ENCODE assay signal across 18 cellular contexts in genomic region chr15:63134245-63134644, GRCh38. TPM values are rescaled to one million over a fixed set of nuclear protein-coding genes. Genes with fewer than 3 reads are reported as not detected.
A peak's percentile ranks its signal among the peaks of the same experiment; 100 is the strongest.
DNase-seq lines count a peak whose midpoint lies in the region; ATAC-seq, FAIRE-seq and TF ChIP-seq lines count a peak whose summit lies in the region.
"Had no signal": no experiment of that assay in that cellular context is flagged by ENCODE, and none has a peak within 500 bp of the region (broad histone marks: within the 10 kb centered on the region; RNA-seq: fewer than 3 reads in every experiment).

No MANE protein-coding gene starts in this region.

- H3K36me3 Mint-ChIP-seq in osteocyte (ENCODE audit: unreplicated experiment) = peaks cover 14% of the 10 kb centered on the region

- no peak for DNase-seq in A549 (ENCODE audit: low read depth in 1 of 2, low spot score in 1 of 2)
- no peak for DNase-seq in epithelial cell of prostate (ENCODE audit: low read depth, low spot score)
- no peak for DNase-seq in osteocyte (ENCODE audit: extremely low spot score, unreplicated experiment)
- DNase-seq in NCI-H526 (lab: John Stamatoyannopoulos, UW) = no peak
- DNase-seq in nucleus accumbens (lab: John Stamatoyannopoulos, UW) = no peak
- no peak for DNase-seq in D721Med (ENCODE audit: insufficient read length, low spot score)
- no peak for DNase-seq in stimulated activated naive CD4-positive, alpha-beta T cell (lab: John Stamatoyannopoulos, UW)
- DNase-seq: 8988T; activated CD4-positive, CD25-positive, alpha-beta regulatory T cell treated with anti-CD3 and anti-CD28 coated beads, Interleukin-2, amount 50 U/mL, for 72 hours; amygdala; KG1; NCI-H526 treated with DMSO at 0.1 percent for 48 hours; occipital lobe; right lobe of liver; stimulated activated CD4-positive, alpha-beta T cell treated with anti-CD3 and anti-CD28 coated beads, Interleukin-2, amount 100 ng/mL, for 24 hours had no signal

- FAIRE-seq in A549 (lab: Jason Lieb, UNC) (no peak), D721Med (lab: Jason Lieb, UNC) (no peak)

- peaks cover 40% of the 10 kb centered on the region for H3K4me1 ChIP-seq in A549
- H3K4me1 ChIP-seq: right lobe of liver had no signal

- H3K9me3 Mint-ChIP-seq in osteocyte (ENCODE audit: unreplicated experiment) = no peaks in the 10 kb centered on the region
- H3K9me3 Mint-ChIP-seq: T-helper 2 cell treated with Interferon-gamma antibody and Interleukin-4, amounts not matched to agents 5 μg/mL and 100 μg/mL, for 36 hours had no signal

- H3K27me3 Mint-ChIP-seq in osteocyte (ENCODE audit: unreplicated experiment) = no peaks in the 10 kb centered on the region

- ATAC-seq in A549 (peak; percentile 46 to 57; a peak in 3 of 6 replicates), SK-N-SH treated with all-trans-retinoic acid at 6 μM for 48 hours (peak; percentile 68)

- WGBS in A549 (ENCODE audit: missing lambda C conversion rate) = 93% methylated on average over 1 of the region's 1 CpG

- TF ChIP-seq POLR2A in A549 (IDR thresholded peaks at IDR 0.05; ENCODE audit: low read length) = no peak

- peak overlapping the region; percentile 38 to 69; a peak in 5 of 6 replicates for H3K27ac ChIP-seq in A549
- H3K27ac ChIP-seq in epithelial cell of prostate = peak overlapping the region; percentile 93
- H3K27ac ChIP-seq: right lobe of liver had no signal

- POLR2A ChIA-PET in A549 (lab: Yijun Ruan, JAX) = interaction anchor here (3.9 kb wide), 1 partner anchor 23 kb away, joined by 18 read pairs; the partner anchor contains the start of gene RPS27L

- CTCF ChIA-PET in A549 (lab: Yijun Ruan, JAX) = interaction anchor here (0.6 to 4.1 kb wide), 6 partner anchors 9 to 1265 kb away, joined by 3 to 20 read pairs (median 4); no protein-coding TSS in a partner anchor

- peak overlapping the region; percentile 20; the same call in 2 of the 3 replicates for H3K4me2 ChIP-seq in A549

- no peak overlapping the region for H3K4me3 ChIP-seq in A549
- H3K4me3 ChIP-seq: BLaER1 treated with 17β-estradiol and CSF1 and Interleukin-3, amounts not matched to agents 10 nM and 100 nM; right lobe of liver had no signal

- TF ChIP-seq CTCF in A549 (IDR thresholded peaks at IDR 0.05) (no peak), osteocyte (IDR thresholded peaks at IDR 0.05) (no peak), D721Med (IDR thresholded peaks at IDR 0.05; ENCODE audit: insufficient read depth, missing control alignments) (no peak)

- no peak overlapping the region for H3K4me3 Mint-ChIP-seq in osteocyte (ENCODE audit: unreplicated experiment)
- H3K4me3 Mint-ChIP-seq: T-helper 2 cell treated with Interferon-gamma antibody and Interleukin-4, amounts not matched to agents 5 μg/mL and 100 μg/mL, for 36 hours had no signal

- no peak for TF ChIP-seq EP300 in A549 (IDR thresholded peaks at IDR 0.05)

- peaks cover 35% of the 10 kb centered on the region for H3K4me1 Mint-ChIP-seq in osteocyte (ENCODE audit: unreplicated experiment)

- H3K27ac Mint-ChIP-seq in osteocyte (ENCODE audit: unreplicated experiment) = peak overlapping the region; percentile 73
- H3K27ac Mint-ChIP-seq: T-helper 2 cell treated with Interferon-gamma antibody and Interleukin-4, amounts not matched to agents 5 μg/mL and 100 μg/mL, for 36 hours had no signal

- no peak for TF ChIP-seq RAD21 in A549 (conservative IDR thresholded peaks at IDR 0.05 in 1 of 2, IDR thresholded peaks at IDR 0.05 in 1 of 2)

- no peaks in the 10 kb centered on the region for H3K9me3 ChIP-seq in A549
- H3K9me3 ChIP-seq: BLaER1 treated with 17β-estradiol and CSF1 and Interleukin-3, amounts not matched to agents 10 nM and 100 nM; right lobe of liver had no signal

TF ChIP-seq in A549, 52 proteins besides CTCF, POLR2A, EP300 and RAD21:
- no peak for TF ChIP-seq RCOR1 (IDR thresholded peaks at IDR 0.05; ENCODE audit: low read depth, low read length)
- TF ChIP-seq SREBF2 (IDR thresholded peaks at IDR 0.05) = no peak
- TF ChIP-seq HMGXB4 (CRISPR knock-in tag; IDR thresholded peaks at IDR 0.05; ENCODE audit: borderline replicate concordance) = no peak
- no peak for TF ChIP-seq ESRRA (IDR thresholded peaks at IDR 0.05; ENCODE audit: borderline replicate concordance, low read length)
- no peak for TF ChIP-seq FOXS1 (CRISPR knock-in tag; IDR thresholded peaks at IDR 0.05)
- TF ChIP-seq EHMT2 (IDR thresholded peaks at IDR 0.05; ENCODE audit: low read depth) = no peak
- TF ChIP-seq NFE2L2 (conservative IDR thresholded peaks at IDR 0.05; ENCODE audit: low read length) = no peak
- no peak for TF ChIP-seq TP53 (CRISPR knock-in tag; IDR thresholded peaks at IDR 0.05)
- no peak for TF ChIP-seq ZFP36 (IDR thresholded peaks at IDR 0.05; ENCODE audit: borderline replicate concordance, partially characterized antibody)
- TF ChIP-seq GATA3 (IDR thresholded peaks at IDR 0.05; ENCODE audit: borderline replicate concordance) = no peak
- no peak for TF ChIP-seq BHLHE40 (IDR thresholded peaks at IDR 0.05; ENCODE audit: low read depth, low read length)

TF ChIP-seq in SK-N-SH treated with all-trans-retinoic acid at 6 μM for 48 hours, 23 proteins besides CTCF, POLR2A, EP300 and RAD21 (continues in another document):
- TF ChIP-seq TSHZ2 (CRISPR knock-in tag; IDR thresholded peaks at IDR 0.05) = no peak
- TF ChIP-seq PPARA (CRISPR knock-in tag; IDR thresholded peaks at IDR 0.05; ENCODE audit: borderline replicate concordance) = no peak
- TF ChIP-seq ESRRG (CRISPR knock-in tag; IDR thresholded peaks at IDR 0.05) = no peak
- no peak for TF ChIP-seq CSDC2 (CRISPR knock-in tag; IDR thresholded peaks at IDR 0.05)
- TF ChIP-seq TCF4 (CRISPR knock-in tag; IDR thresholded peaks at IDR 0.05; ENCODE audit: borderline replicate concordance) = no peak
- no peak for TF ChIP-seq ZNF565 (CRISPR knock-in tag; conservative IDR thresholded peaks at IDR 0.05; ENCODE audit: low read depth)
- no peak for TF ChIP-seq ISL1 (CRISPR knock-in tag; IDR thresholded peaks at IDR 0.05)
- no peak for TF ChIP-seq PATZ1 (CRISPR knock-in tag; IDR thresholded peaks at IDR 0.05; ENCODE audit: borderline replicate concordance)
- TF ChIP-seq ZFP30 (CRISPR knock-in tag; IDR thresholded peaks at IDR 0.05) = no peak

RNA-seq across cellular contexts. Expression of gene LACTB, which starts 12.6 kb away (rescaled TPM):
- polyA plus RNA-seq in A549 (2011; rRNA removed) (31.0 and 59.6 TPM in 2 replicates), A549 (2017; fragmentation: RNase III; extraction: RNeasy Plus Mini Kit Qiagen cat#74134 plus additional on column Dnase treatment) (56.5 to 69.8 TPM (median 56.7 TPM) in 3 replicates)
- polyA plus RNA-seq in A549 (2012; cell fraction: cytosol; rRNA removed) = 27.8 and 29.8 TPM in 2 replicates
- polyA plus RNA-seq in A549 (2012; cell fraction: nucleus; rRNA removed) = 16.7 and 18.5 TPM in 2 replicates
- polyA minus RNA-seq in A549 (2011; rRNA and poly(A)+ RNA removed) = 8.8 and 9.4 TPM in 2 replicates
- 11.2 and 13.3 TPM in 2 replicates for total RNA-seq in osteocyte

RNA-seq across cellular contexts. Expression of gene RPS27L, which starts 23.0 kb away (rescaled TPM):
- 742 and 748 TPM in 2 replicates for polyA plus RNA-seq in A549 (2011; rRNA removed)
- 258 and 280 TPM in 2 replicates for polyA plus RNA-seq in A549 (2012; cell fraction: cytosol; rRNA removed)
- polyA plus RNA-seq in A549 (2012; cell fraction: nucleus; rRNA removed) = 43.1 and 51.1 TPM in 2 replicates
- 609 to 664 TPM (median 641 TPM) in 3 replicates for polyA plus RNA-seq in A549 (2017; fragmentation: RNase III; extraction: RNeasy Plus Mini Kit Qiagen cat#74134 plus additional on column Dnase treatment)
- polyA minus RNA-seq in A549 (2011; rRNA and poly(A)+ RNA removed) = 38.3 and 59.2 TPM in 2 replicates
- 200 and 202 TPM in 2 replicates for total RNA-seq in osteocyte

RNA-seq across cellular contexts. Expression of gene RAB8B, which starts 55.2 kb away (rescaled TPM):
- polyA plus RNA-seq in A549 (2011; rRNA removed) = 28.8 and 41.4 TPM in 2 replicates
- 7.0 and 7.8 TPM in 2 replicates for polyA plus RNA-seq in A549 (2012; cell fraction: cytosol; rRNA removed)
- polyA plus RNA-seq in A549 (2012; cell fraction: nucleus; rRNA removed) = 1.2 and 2.2 TPM in 2 replicates
- polyA plus RNA-seq in A549 (2017; fragmentation: RNase III; extraction: RNeasy Plus Mini Kit Qiagen cat#74134 plus additional on column Dnase treatment) = 19.5 to 22.2 TPM (median 21.5 TPM) in 3 replicates
- 13.6 and 14.7 TPM in 2 replicates for polyA minus RNA-seq in A549 (2011; rRNA and poly(A)+ RNA removed)
- 27.9 and 29.8 TPM in 2 replicates for total RNA-seq in osteocyte
